ENCODE assay signal across 16 cellular contexts in genomic region chr2:222747526-222748160, GRCh38.
DNase-seq lines count a peak whose midpoint lies in the region; ATAC-seq and TF ChIP-seq lines count a peak whose summit lies in the region.
"Had no signal": no experiment of that assay in that cellular context is flagged by ENCODE, and none has a peak within 500 bp of the region (broad histone marks: within the 10 kb centered on the region; RNA-seq: fewer than 3 reads in every experiment).

No MANE protein-coding gene starts in this region.

- no peak overlapping the region for H3K4me2 ChIP-seq in hepatocyte

- H3K9me3 ChIP-seq in HUES6 (ENCODE audit: control insufficient read depth, insufficient read depth, low read depth, low read length) (no peaks in the 10 kb centered on the region), hepatocyte (ENCODE audit: low read depth) (no peaks in the 10 kb centered on the region)
- H3K9me3 ChIP-seq: spleen had no signal

- peak; percentile 19 to 45 for DNase-seq in activated T-cell treated with anti-CD3 and anti-CD28 coated beads, Interleukin-2, amount 50 U/mL, for 72 hours
- no peak for DNase-seq in activated T-cell treated with anti-CD3 and anti-CD28 coated beads for 4 hours
- DNase-seq in hepatocyte (ENCODE audit: low spot score): no peak
- no peak for DNase-seq in DMS79 (lab: John Stamatoyannopoulos, UW)
- no peak for DNase-seq in type B pancreatic cell (ENCODE audit: extremely low spot score, unreplicated experiment)
- no peak for DNase-seq in midbrain (lab: John Stamatoyannopoulos, UW)
- DNase-seq: activated CD4-positive, alpha-beta T cell treated with anti-CD3 and anti-CD28 coated beads for 1 hour; DMS153; left colon; MV-4-11; NCI-H510A treated with DMSO at 0.1 percent for 48 hours; nephron progenitor cell; spleen had no signal

- H3K4me1 ChIP-seq in HUES6 (ENCODE audit: control insufficient read depth, insufficient read depth, low read length) (peaks cover 25% of the 10 kb centered on the region), hepatocyte (ENCODE audit: insufficient read depth) (peaks cover 6% of the 10 kb centered on the region)

- no peak overlapping the region for H2AFZ ChIP-seq in hepatocyte

- H3K4me1 Mint-ChIP-seq in activated T-cell treated with anti-CD3 and anti-CD28 coated beads, Interleukin-2, amount 50 U/mL, for 72 hours (ENCODE audit: low read depth): peaks cover 33% of the 10 kb centered on the region
- peaks cover 4% of the 10 kb centered on the region for H3K4me1 Mint-ChIP-seq in type B pancreatic cell (ENCODE audit: unreplicated experiment)

- peak overlapping the region in 1 of 2 donors; percentile 35 for H3K4me3 Mint-ChIP-seq in activated T-cell treated with anti-CD3 and anti-CD28 coated beads, Interleukin-2, amount 50 U/mL, for 72 hours
- H3K4me3 Mint-ChIP-seq in type B pancreatic cell: no peak overlapping the region
- H3K4me3 Mint-ChIP-seq: nephron progenitor cell had no signal

- H3K4me3 ChIP-seq in HUES6 (ENCODE audit: low read depth, low read length): no peak overlapping the region
- no peak overlapping the region for H3K4me3 ChIP-seq in hepatocyte
- H3K4me3 ChIP-seq: spleen had no signal

- H3K36me3 ChIP-seq in HUES6 (ENCODE audit: control insufficient read depth, insufficient read depth, low read length) (no peaks in the 10 kb centered on the region), hepatocyte (replicated peaks; ENCODE audit: insufficient read depth, low read depth) (no peaks in the 10 kb centered on the region)
- H3K36me3 ChIP-seq: spleen had no signal

- H3K9me3 Mint-ChIP-seq in activated T-cell treated with anti-CD3 and anti-CD28 coated beads, Interleukin-2, amount 50 U/mL, for 72 hours: peaks cover 0 to 1% of the 10 kb centered on the region in 2 donors
- H3K9me3 Mint-ChIP-seq in type B pancreatic cell: peaks cover 4% of the 10 kb centered on the region
- H3K9me3 Mint-ChIP-seq: activated naive CD4-positive, alpha-beta T cell treated with anti-CD3 and anti-CD28 coated beads, Interleukin-2, amount 50 U/mL, for 72 hours had no signal

- peaks cover 16% of the 10 kb centered on the region for H3K27me3 Mint-ChIP-seq in activated T-cell treated with anti-CD3 and anti-CD28 coated beads, Interleukin-2, amount 50 U/mL, for 72 hours (ENCODE audit: low read depth)
- no peaks in the 10 kb centered on the region for H3K27me3 Mint-ChIP-seq in type B pancreatic cell

- H3K9me2 ChIP-seq in hepatocyte (replicated peaks; ENCODE audit: insufficient read depth): no peaks in the 10 kb centered on the region

- peak overlapping the region; percentile 21 for H3K9ac ChIP-seq in HUES6 (ENCODE audit: low read length)

- WGBS in hepatocyte (ENCODE audit: low lambda C conversion rate, missing lambda C conversion rate): 81% methylated on average over 5 of the region's 5 CpGs

- peak overlapping the region; percentile 48; the same call in 1 of the 2 replicates for H3K27ac ChIP-seq in HUES6 (ENCODE audit: low read depth, low read length)
- no peak overlapping the region for H3K27ac ChIP-seq in hepatocyte
- H3K27ac ChIP-seq: spleen had no signal

- peak; percentile 34 to 62 for ATAC-seq in activated T-cell treated with anti-CD3 and anti-CD28 coated beads, Interleukin-2, amount 50 U/mL, for 72 hours (replicated peaks in 1 of 2)
- peak; percentile 60 for ATAC-seq in HG02759 (IDR thresholded peaks at IDR 0.05; ENCODE audit: unreplicated experiment)
- ATAC-seq: left colon had no signal

- H3K36me3 Mint-ChIP-seq in activated T-cell treated with anti-CD3 and anti-CD28 coated beads, Interleukin-2, amount 50 U/mL, for 72 hours (ENCODE audit: insufficient read depth in 2 of 2): no peaks in the 10 kb centered on the region
- H3K36me3 Mint-ChIP-seq in type B pancreatic cell: no peaks in the 10 kb centered on the region
- H3K36me3 Mint-ChIP-seq: activated naive CD4-positive, alpha-beta T cell treated with anti-CD3 and anti-CD28 coated beads, Interleukin-2, amount 50 U/mL, for 72 hours had no signal

- no peak overlapping the region for H3K27ac Mint-ChIP-seq in activated T-cell treated with anti-CD3 and anti-CD28 coated beads, Interleukin-2, amount 50 U/mL, for 72 hours
- no peak overlapping the region for H3K27ac Mint-ChIP-seq in type B pancreatic cell
- H3K27ac Mint-ChIP-seq: nephron progenitor cell had no signal

- H3K27me3 ChIP-seq in HUES6 (ENCODE audit: control insufficient read depth, insufficient read depth, low read length) (no peaks in the 10 kb centered on the region), hepatocyte (no peaks in the 10 kb centered on the region)

- no peaks in the 10 kb centered on the region for H4K20me1 ChIP-seq in hepatocyte (ENCODE audit: insufficient read depth, poor library complexity, severe bottlenecking)

- TF ChIP-seq CTCF in hepatocyte (IDR thresholded peaks at IDR 0.05; ENCODE audit: poor library complexity): no peak
- TF ChIP-seq CTCF in type B pancreatic cell (conservative IDR thresholded peaks at IDR 0.05): no peak

- no peaks in the 10 kb centered on the region for H3K79me2 ChIP-seq in hepatocyte

Comparison
In these comparisons a context has a peak if more than half of its experiments do, and no peak if none do; other contexts are left out.
1. DNase-seq: peak in activated T-cell treated with anti-CD3 and anti-CD28 coated beads, Interleukin-2, amount 50 U/mL, for 72 hours (2 of 2); none in activated T-cell treated with anti-CD3 and anti-CD28 coated beads for 4 hours (single experiment), hepatocyte (single experiment), DMS79 (single experiment), type B pancreatic cell (single experiment) and midbrain (single experiment).